ENCODE assay signal across 1 cellular context in the genomic region with DNA sequence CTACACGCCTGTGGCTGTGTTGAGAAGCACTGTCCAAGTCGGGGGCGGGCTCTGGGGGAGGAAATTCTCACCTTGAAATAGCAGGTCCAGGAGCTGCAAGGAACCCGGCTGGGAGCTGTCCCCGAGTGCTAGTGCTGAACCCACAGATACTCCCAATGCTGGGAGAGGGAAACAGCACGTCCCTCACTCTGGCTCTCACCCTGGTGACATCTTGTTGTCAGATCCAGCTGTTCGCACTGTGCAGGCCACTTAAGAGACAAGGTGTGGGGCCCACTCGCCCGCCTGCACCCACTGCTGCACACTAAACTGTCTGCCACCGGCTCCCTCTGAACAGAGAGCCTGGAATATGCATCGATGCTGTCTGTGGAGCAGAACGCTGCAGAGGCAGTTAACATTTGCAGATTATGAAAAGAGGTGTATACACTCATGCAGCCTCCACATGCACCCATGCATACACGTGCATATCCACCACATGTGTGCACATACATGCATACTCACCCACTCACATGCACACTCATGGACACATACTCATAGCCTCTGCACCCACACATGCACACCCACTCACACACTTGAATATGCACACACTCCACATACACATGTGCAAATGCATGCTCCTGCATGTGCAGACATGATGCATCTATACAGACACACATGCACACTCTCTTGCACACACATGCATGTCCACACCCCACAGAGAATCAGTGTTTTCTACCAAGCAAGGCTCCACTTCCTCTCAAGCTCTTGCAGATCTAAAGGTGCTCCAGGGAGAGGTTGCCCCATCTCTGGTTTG.
TF ChIP-seq lines count a peak whose summit lies in the region.

No MANE protein-coding gene starts in this region.

TF ChIP-seq in HepG2, 621 proteins besides CTCF, POLR2A, EP300 and RAD21 (continued from another document and continues in another):
- TF ChIP-seq, protein P1, sequence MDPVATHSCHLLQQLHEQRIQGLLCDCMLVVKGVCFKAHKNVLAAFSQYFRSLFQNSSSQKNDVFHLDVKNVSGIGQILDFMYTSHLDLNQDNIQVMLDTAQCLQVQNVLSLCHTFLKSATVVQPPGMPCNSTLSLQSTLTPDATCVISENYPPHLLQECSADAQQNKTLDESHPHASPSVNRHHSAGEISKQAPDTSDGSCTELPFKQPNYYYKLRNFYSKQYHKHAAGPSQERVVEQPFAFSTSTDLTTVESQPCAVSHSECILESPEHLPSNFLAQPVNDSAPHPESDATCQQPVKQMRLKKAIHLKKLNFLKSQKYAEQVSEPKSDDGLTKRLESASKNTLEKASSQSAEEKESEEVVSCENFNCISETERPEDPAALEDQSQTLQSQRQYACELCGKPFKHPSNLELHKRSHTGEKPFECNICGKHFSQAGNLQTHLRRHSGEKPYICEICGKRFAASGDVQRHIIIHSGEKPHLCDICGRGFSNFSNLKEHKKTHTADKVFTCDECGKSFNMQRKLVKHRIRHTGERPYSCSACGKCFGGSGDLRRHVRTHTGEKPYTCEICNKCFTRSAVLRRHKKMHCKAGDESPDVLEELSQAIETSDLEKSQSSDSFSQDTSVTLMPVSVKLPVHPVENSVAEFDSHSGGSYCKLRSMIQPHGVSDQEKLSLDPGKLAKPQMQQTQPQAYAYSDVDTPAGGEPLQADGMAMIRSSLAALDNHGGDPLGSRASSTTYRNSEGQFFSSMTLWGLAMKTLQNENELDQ (CRISPR knock-in tag; IDR thresholded peaks at IDR 0.05; ENCODE audit: borderline replicate concordance) = peak; percentile 61; the same call in 1 of the 2 replicates
- TF ChIP-seq MAF1 (CRISPR knock-in tag; IDR thresholded peaks at IDR 0.05; ENCODE audit: borderline replicate concordance) (peak; percentile 53; the same call in 1 of the 2 replicates), REL (CRISPR knock-in tag; conservative IDR thresholded peaks at IDR 0.05) (peak; percentile 81; the same call in 1 of the 2 replicates), ZNF501 (CRISPR knock-in tag; IDR thresholded peaks at IDR 0.05) (0 out of 2 replicates have a peak, but pooled peaks have one; percentile 20), RFXAP (CRISPR knock-in tag; IDR thresholded peaks at IDR 0.05; ENCODE audit: borderline replicate concordance) (peak; percentile 64; the same call in 1 of the 2 replicates), WIZ (CRISPR knock-in tag; IDR thresholded peaks at IDR 0.05) (peak; percentile 96), HES4 (CRISPR knock-in tag; IDR thresholded peaks at IDR 0.05; ENCODE audit: borderline replicate concordance) (peak; percentile 84), HIVEP1 (CRISPR knock-in tag; IDR thresholded peaks at IDR 0.05) (no peak), RCOR2 (CRISPR knock-in tag; IDR thresholded peaks at IDR 0.05) (no peak), ZNF660 (CRISPR knock-in tag; IDR thresholded peaks at IDR 0.05; ENCODE audit: borderline replicate concordance, low read depth) (no peak), HNF4A (CRISPR knock-in tag; IDR thresholded peaks at IDR 0.05) (no peak), XRCC5 (optimal IDR thresholded peaks at IDR 0.05; ENCODE audit: low read length) (no peak), BORCS8-MEF2B (CRISPR knock-in tag; IDR thresholded peaks at IDR 0.05) (peak; percentile 67; the same call in 1 of the 2 replicates), ZNF713 (CRISPR knock-in tag; IDR thresholded peaks at IDR 0.05) (no peak), THAP11 (CRISPR knock-in tag; IDR thresholded peaks at IDR 0.05) (no peak)
- TF ChIP-seq, protein P2, sequence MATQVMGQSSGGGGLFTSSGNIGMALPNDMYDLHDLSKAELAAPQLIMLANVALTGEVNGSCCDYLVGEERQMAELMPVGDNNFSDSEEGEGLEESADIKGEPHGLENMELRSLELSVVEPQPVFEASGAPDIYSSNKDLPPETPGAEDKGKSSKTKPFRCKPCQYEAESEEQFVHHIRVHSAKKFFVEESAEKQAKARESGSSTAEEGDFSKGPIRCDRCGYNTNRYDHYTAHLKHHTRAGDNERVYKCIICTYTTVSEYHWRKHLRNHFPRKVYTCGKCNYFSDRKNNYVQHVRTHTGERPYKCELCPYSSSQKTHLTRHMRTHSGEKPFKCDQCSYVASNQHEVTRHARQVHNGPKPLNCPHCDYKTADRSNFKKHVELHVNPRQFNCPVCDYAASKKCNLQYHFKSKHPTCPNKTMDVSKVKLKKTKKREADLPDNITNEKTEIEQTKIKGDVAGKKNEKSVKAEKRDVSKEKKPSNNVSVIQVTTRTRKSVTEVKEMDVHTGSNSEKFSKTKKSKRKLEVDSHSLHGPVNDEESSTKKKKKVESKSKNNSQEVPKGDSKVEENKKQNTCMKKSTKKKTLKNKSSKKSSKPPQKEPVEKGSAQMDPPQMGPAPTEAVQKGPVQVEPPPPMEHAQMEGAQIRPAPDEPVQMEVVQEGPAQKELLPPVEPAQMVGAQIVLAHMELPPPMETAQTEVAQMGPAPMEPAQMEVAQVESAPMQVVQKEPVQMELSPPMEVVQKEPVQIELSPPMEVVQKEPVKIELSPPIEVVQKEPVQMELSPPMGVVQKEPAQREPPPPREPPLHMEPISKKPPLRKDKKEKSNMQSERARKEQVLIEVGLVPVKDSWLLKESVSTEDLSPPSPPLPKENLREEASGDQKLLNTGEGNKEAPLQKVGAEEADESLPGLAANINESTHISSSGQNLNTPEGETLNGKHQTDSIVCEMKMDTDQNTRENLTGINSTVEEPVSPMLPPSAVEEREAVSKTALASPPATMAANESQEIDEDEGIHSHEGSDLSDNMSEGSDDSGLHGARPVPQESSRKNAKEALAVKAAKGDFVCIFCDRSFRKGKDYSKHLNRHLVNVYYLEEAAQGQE (IDR thresholded peaks at IDR 0.05; ENCODE audit: borderline replicate concordance in 1 of 2, low read depth in 1 of 2, low read length in 2 of 2) = peak; percentile 93 to 98
- TF ChIP-seq, protein P3, sequence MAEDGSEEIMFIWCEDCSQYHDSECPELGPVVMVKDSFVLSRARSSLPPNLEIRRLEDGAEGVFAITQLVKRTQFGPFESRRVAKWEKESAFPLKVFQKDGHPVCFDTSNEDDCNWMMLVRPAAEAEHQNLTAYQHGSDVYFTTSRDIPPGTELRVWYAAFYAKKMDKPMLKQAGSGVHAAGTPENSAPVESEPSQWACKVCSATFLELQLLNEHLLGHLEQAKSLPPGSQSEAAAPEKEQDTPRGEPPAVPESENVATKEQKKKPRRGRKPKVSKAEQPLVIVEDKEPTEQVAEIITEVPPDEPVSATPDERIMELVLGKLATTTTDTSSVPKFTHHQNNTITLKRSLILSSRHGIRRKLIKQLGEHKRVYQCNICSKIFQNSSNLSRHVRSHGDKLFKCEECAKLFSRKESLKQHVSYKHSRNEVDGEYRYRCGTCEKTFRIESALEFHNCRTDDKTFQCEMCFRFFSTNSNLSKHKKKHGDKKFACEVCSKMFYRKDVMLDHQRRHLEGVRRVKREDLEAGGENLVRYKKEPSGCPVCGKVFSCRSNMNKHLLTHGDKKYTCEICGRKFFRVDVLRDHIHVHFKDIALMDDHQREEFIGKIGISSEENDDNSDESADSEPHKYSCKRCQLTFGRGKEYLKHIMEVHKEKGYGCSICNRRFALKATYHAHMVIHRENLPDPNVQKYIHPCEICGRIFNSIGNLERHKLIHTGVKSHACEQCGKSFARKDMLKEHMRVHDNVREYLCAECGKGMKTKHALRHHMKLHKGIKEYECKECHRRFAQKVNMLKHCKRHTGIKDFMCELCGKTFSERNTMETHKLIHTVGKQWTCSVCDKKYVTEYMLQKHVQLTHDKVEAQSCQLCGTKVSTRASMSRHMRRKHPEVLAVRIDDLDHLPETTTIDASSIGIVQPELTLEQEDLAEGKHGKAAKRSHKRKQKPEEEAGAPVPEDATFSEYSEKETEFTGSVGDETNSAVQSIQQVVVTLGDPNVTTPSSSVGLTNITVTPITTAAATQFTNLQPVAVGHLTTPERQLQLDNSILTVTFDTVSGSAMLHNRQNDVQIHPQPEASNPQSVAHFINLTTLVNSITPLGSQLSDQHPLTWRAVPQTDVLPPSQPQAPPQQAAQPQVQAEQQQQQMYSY (CRISPR knock-in tag; IDR thresholded peaks at IDR 0.05) = no peak
- TF ChIP-seq, protein P4, sequence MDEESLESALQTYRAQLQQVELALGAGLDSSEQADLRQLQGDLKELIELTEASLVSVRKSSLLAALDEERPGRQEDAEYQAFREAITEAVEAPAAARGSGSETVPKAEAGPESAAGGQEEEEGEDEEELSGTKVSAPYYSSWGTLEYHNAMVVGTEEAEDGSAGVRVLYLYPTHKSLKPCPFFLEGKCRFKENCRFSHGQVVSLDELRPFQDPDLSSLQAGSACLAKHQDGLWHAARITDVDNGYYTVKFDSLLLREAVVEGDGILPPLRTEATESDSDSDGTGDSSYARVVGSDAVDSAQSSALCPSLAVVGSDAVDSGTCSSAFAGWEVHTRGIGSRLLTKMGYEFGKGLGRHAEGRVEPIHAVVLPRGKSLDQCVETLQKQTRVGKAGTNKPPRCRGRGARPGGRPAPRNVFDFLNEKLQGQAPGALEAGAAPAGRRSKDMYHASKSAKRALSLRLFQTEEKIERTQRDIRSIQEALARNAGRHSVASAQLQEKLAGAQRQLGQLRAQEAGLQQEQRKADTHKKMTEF (CRISPR knock-in tag; IDR thresholded peaks at IDR 0.05) = peak; percentile 24; the same call in 1 of the 2 replicates
- TF ChIP-seq, protein P5, sequence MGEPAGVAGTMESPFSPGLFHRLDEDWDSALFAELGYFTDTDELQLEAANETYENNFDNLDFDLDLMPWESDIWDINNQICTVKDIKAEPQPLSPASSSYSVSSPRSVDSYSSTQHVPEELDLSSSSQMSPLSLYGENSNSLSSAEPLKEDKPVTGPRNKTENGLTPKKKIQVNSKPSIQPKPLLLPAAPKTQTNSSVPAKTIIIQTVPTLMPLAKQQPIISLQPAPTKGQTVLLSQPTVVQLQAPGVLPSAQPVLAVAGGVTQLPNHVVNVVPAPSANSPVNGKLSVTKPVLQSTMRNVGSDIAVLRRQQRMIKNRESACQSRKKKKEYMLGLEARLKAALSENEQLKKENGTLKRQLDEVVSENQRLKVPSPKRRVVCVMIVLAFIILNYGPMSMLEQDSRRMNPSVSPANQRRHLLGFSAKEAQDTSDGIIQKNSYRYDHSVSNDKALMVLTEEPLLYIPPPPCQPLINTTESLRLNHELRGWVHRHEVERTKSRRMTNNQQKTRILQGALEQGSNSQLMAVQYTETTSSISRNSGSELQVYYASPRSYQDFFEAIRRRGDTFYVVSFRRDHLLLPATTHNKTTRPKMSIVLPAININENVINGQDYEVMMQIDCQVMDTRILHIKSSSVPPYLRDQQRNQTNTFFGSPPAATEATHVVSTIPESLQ (CRISPR knock-in tag; conservative IDR thresholded peaks at IDR 0.05) = no peak
- TF ChIP-seq, protein P6, sequence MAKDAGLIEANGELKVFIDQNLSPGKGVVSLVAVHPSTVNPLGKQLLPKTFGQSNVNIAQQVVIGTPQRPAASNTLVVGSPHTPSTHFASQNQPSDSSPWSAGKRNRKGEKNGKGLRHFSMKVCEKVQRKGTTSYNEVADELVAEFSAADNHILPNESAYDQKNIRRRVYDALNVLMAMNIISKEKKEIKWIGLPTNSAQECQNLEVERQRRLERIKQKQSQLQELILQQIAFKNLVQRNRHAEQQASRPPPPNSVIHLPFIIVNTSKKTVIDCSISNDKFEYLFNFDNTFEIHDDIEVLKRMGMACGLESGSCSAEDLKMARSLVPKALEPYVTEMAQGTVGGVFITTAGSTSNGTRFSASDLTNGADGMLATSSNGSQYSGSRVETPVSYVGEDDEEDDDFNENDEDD (CRISPR knock-in tag; IDR thresholded peaks at IDR 0.05; ENCODE audit: borderline replicate concordance) = no peak
- TF ChIP-seq, protein P7, sequence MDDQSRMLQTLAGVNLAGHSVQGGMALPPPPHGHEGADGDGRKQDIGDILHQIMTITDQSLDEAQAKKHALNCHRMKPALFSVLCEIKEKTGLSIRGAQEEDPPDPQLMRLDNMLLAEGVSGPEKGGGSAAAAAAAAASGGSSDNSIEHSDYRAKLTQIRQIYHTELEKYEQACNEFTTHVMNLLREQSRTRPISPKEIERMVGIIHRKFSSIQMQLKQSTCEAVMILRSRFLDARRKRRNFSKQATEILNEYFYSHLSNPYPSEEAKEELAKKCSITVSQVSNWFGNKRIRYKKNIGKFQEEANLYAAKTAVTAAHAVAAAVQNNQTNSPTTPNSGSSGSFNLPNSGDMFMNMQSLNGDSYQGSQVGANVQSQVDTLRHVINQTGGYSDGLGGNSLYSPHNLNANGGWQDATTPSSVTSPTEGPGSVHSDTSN (CRISPR knock-in tag; IDR thresholded peaks at IDR 0.05; ENCODE audit: borderline replicate concordance) = 0 out of 2 replicates have a peak, but pooled peaks have one; percentile 57
- TF ChIP-seq, protein P8, sequence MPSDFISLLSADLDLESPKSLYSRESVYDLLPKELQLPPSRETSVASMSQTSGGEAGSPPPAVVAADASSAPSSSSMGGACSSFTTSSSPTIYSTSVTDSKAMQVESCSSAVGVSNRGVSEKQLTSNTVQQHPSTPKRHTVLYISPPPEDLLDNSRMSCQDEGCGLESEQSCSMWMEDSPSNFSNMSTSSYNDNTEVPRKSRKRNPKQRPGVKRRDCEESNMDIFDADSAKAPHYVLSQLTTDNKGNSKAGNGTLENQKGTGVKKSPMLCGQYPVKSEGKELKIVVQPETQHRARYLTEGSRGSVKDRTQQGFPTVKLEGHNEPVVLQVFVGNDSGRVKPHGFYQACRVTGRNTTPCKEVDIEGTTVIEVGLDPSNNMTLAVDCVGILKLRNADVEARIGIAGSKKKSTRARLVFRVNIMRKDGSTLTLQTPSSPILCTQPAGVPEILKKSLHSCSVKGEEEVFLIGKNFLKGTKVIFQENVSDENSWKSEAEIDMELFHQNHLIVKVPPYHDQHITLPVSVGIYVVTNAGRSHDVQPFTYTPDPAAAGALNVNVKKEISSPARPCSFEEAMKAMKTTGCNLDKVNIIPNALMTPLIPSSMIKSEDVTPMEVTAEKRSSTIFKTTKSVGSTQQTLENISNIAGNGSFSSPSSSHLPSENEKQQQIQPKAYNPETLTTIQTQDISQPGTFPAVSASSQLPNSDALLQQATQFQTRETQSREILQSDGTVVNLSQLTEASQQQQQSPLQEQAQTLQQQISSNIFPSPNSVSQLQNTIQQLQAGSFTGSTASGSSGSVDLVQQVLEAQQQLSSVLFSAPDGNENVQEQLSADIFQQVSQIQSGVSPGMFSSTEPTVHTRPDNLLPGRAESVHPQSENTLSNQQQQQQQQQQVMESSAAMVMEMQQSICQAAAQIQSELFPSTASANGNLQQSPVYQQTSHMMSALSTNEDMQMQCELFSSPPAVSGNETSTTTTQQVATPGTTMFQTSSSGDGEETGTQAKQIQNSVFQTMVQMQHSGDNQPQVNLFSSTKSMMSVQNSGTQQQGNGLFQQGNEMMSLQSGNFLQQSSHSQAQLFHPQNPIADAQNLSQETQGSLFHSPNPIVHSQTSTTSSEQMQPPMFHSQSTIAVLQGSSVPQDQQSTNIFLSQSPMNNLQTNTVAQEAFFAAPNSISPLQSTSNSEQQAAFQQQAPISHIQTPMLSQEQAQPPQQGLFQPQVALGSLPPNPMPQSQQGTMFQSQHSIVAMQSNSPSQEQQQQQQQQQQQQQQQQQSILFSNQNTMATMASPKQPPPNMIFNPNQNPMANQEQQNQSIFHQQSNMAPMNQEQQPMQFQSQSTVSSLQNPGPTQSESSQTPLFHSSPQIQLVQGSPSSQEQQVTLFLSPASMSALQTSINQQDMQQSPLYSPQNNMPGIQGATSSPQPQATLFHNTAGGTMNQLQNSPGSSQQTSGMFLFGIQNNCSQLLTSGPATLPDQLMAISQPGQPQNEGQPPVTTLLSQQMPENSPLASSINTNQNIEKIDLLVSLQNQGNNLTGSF (CRISPR knock-in tag; IDR thresholded peaks at IDR 0.05) = peak; percentile 95
- TF ChIP-seq, protein P9, sequence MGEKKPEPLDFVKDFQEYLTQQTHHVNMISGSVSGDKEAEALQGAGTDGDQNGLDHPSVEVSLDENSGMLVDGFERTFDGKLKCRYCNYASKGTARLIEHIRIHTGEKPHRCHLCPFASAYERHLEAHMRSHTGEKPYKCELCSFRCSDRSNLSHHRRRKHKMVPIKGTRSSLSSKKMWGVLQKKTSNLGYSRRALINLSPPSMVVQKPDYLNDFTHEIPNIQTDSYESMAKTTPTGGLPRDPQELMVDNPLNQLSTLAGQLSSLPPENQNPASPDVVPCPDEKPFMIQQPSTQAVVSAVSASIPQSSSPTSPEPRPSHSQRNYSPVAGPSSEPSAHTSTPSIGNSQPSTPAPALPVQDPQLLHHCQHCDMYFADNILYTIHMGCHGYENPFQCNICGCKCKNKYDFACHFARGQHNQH (CRISPR knock-in tag; IDR thresholded peaks at IDR 0.05) = 0 out of 2 replicates have a peak, but pooled peaks have one; percentile 62
